Comparison of ENCODE assay signal across 8 cellular contexts in genomic region chr3:184523825-184524615, GRCh38. TPM values are rescaled to one million over a fixed set of nuclear protein-coding genes. Genes with fewer than 3 reads are reported as not detected.
A peak's percentile ranks its signal among the peaks of the same experiment; 100 is the strongest.
DNase-seq lines count a peak whose midpoint lies in the region; ATAC-seq and TF ChIP-seq lines count a peak whose summit lies in the region.

No MANE protein-coding gene starts in this region.

- H3K4me1 Mint-ChIP-seq in CD4-positive, CD25-positive, alpha-beta regulatory T cell = peaks cover 0 to 15% (median 9%) of the 10 kb centered on the region in 4 donors
- peaks cover 18% of the 10 kb centered on the region for H3K4me1 Mint-ChIP-seq in activated CD4-positive, alpha-beta memory T cell treated with anti-CD3 and anti-CD28 coated beads for 36 hours (ENCODE audit: low read depth)

- H3K9me3 ChIP-seq in CD4-positive, CD25-positive, alpha-beta regulatory T cell (ENCODE audit: control insufficient read depth in 2 of 2, low read length in 2 of 2) = no peaks in the 10 kb centered on the region
- H3K9me3 ChIP-seq in transverse colon = no peaks in the 10 kb centered on the region

- no peak overlapping the region for H3K27ac Mint-ChIP-seq in CD4-positive, CD25-positive, alpha-beta regulatory T cell
- H3K27ac Mint-ChIP-seq in activated CD4-positive, alpha-beta memory T cell treated with anti-CD3 and anti-CD28 coated beads for 36 hours = no peak overlapping the region

- no peak for TF ChIP-seq CTCF in transverse colon (IDR thresholded peaks at IDR 0.05)

- WGBS in transverse colon (ENCODE audit: low coverage in 1 of 2), 2 donors = 44 to 63% methylated on average over 4 to 7 of the region's 7 CpGs

- H3K4me3 Mint-ChIP-seq in CD4-positive, CD25-positive, alpha-beta regulatory T cell = peak overlapping the region in 3 of 4 donors; percentile 31 to 79 (median 44)
- H3K4me3 Mint-ChIP-seq in activated CD4-positive, alpha-beta memory T cell treated with anti-CD3 and anti-CD28 coated beads for 36 hours = no peak overlapping the region

- H3K27me3 Mint-ChIP-seq in CD4-positive, CD25-positive, alpha-beta regulatory T cell = peaks cover 59% of the 10 kb centered on the region
- H3K27me3 Mint-ChIP-seq in activated CD4-positive, alpha-beta memory T cell treated with anti-CD3 and anti-CD28 coated beads for 36 hours = peaks cover 24% of the 10 kb centered on the region

- peaks cover 9% of the 10 kb centered on the region for H3K4me1 ChIP-seq in CD4-positive, CD25-positive, alpha-beta regulatory T cell (ENCODE audit: control insufficient read depth, insufficient read depth, low read length, poor library complexity, severe bottlenecking)
- peaks cover 3 to 17% (median 13%) of the 10 kb centered on the region in 4 donors for H3K4me1 ChIP-seq in transverse colon

- H3K36me3 Mint-ChIP-seq in CD4-positive, CD25-positive, alpha-beta regulatory T cell = no peaks in the 10 kb centered on the region
- H3K36me3 Mint-ChIP-seq in activated CD4-positive, alpha-beta memory T cell treated with anti-CD3 and anti-CD28 coated beads for 36 hours = no peaks in the 10 kb centered on the region

- DNase-seq in CD4-positive, CD25-positive, alpha-beta regulatory T cell = peak in 1 of 3 donors; percentile 61
- DNase-seq in HT-29 (ENCODE audit: low spot score) = peak; percentile 35
- peak; percentile 59 for DNase-seq in activated CD4-positive, alpha-beta memory T cell treated with anti-CD3 and anti-CD28 coated beads for 36 hours
- DNase-seq in iPS-NIHi7 (ENCODE audit: extremely low spot score) = peak; percentile 50
- no peak for DNase-seq in transverse colon
- no peak for DNase-seq in NCI-H2107 (lab: John Stamatoyannopoulos, UW)

- no peak for ATAC-seq in CD4-positive, CD25-positive, alpha-beta regulatory T cell (ENCODE audit: low read depth in 2 of 2)
- ATAC-seq in HG03039 (IDR thresholded peaks at IDR 0.05; ENCODE audit: unreplicated experiment) (no peak), HG03521 (IDR thresholded peaks at IDR 0.05; ENCODE audit: unreplicated experiment) (no peak)

- H3K9me3 Mint-ChIP-seq in CD4-positive, CD25-positive, alpha-beta regulatory T cell = peaks cover 0 to 3% (median 0%) of the 10 kb centered on the region in 7 donors
- no peaks in the 10 kb centered on the region for H3K9me3 Mint-ChIP-seq in activated CD4-positive, alpha-beta memory T cell treated with anti-CD3 and anti-CD28 coated beads for 36 hours

- POLR2A ChIA-PET in activated CD4-positive, alpha-beta memory T cell treated with anti-CD3 and anti-CD28 coated beads for 36 hours (lab: Charles Lee) = no interaction called here

- H3K4me3 ChIP-seq in CD4-positive, CD25-positive, alpha-beta regulatory T cell (ENCODE audit: low read depth, low read length) = no peak overlapping the region
- no peak overlapping the region for H3K4me3 ChIP-seq in transverse colon

- CTCF ChIA-PET in activated CD4-positive, alpha-beta memory T cell treated with anti-CD3 and anti-CD28 coated beads for 36 hours (lab: Charles Lee) = no interaction called here

- no peaks in the 10 kb centered on the region for H3K36me3 ChIP-seq in CD4-positive, CD25-positive, alpha-beta regulatory T cell (ENCODE audit: control insufficient read depth, insufficient read depth, low read length)
- no peaks in the 10 kb centered on the region for H3K36me3 ChIP-seq in transverse colon

- intact Hi-C loops in activated CD4-positive, alpha-beta memory T cell treated with anti-CD3 and anti-CD28 coated beads for 36 hours (cut with micrococcal nuclease) = loop anchor here (2.0 kb wide), 1 partner anchor 161 kb away; no protein-coding TSS in a partner anchor
- intact Hi-C loops in transverse colon (cut with DNase I; ENCODE audit: low total_unique reads) = no loop called here

- H3K27me3 ChIP-seq in CD4-positive, CD25-positive, alpha-beta regulatory T cell (ENCODE audit: control insufficient read depth, insufficient read depth, low read length) = peaks cover 26% of the 10 kb centered on the region
- H3K27me3 ChIP-seq in transverse colon = peaks cover 90% of the 10 kb centered on the region

- in situ Hi-C loops in transverse colon (cut with MboI; ENCODE audit: low pct_ligation_motif_present in 1 of 4, low pct_unique_long_range_greater_than_20kb in 1 of 4, low sequenced_read_pairs in 3 of 4) = no loop called here

- no peak overlapping the region for H3K27ac ChIP-seq in CD4-positive, CD25-positive, alpha-beta regulatory T cell (ENCODE audit: insufficient read depth, low read length, poor library complexity, severe bottlenecking)
- H3K27ac ChIP-seq in transverse colon = no peak overlapping the region

- no peak for TF ChIP-seq EP300 in transverse colon (IDR thresholded peaks at IDR 0.05; ENCODE audit: low read depth)

- TF ChIP-seq POLR2A in transverse colon (IDR thresholded peaks at IDR 0.05) = no peak

RNA-seq across cellular contexts. Expression of gene EPHB3, which starts 37.6 kb away (rescaled TPM):
- not detected for total RNA-seq in CD4-positive, CD25-positive, alpha-beta regulatory T cell
- not detected for polyA plus RNA-seq in CD4-positive, CD25-positive, alpha-beta regulatory T cell
- total RNA-seq in HT-29 (2014; rRNA removed; shearing (Covaris generic)) = 29.4 and 30.5 TPM in 2 replicates
- total RNA-seq in activated CD4-positive, alpha-beta memory T cell treated with anti-CD3 and anti-CD28 coated beads for 36 hours = under 1 TPM in 1 of 2 experiments, not detected in 1; 0.07 TPM
- 10 to 100 TPM in 1 of 4 donors, 1 to 10 TPM in 3; 4.1 to 17.7 (median 6.7) TPM for total RNA-seq in transverse colon

Comparison
In these comparisons a context has a peak if more than half of its experiments do, and no peak if none do; other contexts are left out.
1. DNase-seq: peak in HT-29 (single experiment), activated CD4-positive, alpha-beta memory T cell treated with anti-CD3 and anti-CD28 coated beads for 36 hours (single experiment) and iPS-NIHi7 (single experiment); none in transverse colon (single experiment) and NCI-H2107 (single experiment).